11 cellular contexts compared by ENCODE assay signal in the genomic region with DNA sequence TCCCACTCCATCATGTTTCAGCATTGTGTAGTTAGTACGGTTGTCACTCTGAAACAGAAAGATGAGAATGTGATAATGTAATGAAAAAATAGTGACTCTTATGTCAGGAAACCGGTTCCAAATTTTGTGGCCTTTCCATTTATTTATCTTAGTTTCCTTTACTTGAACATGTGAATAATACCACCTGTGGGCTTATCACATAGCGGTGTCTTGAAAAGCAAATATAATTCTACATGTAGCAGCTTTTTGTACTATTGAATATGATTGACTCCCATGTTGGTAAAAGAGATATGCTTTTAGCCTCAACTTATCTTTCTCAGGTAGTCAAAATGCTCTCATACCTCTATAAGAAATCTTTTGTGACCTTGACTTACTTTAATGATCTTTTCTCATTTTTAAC. TPM values are rescaled to one million over a fixed set of nuclear protein-coding genes. Genes with fewer than 3 reads are reported as not detected.
"Had no signal": no experiment of that assay in that cellular context is flagged by ENCODE, and none has a peak within 500 bp of the region (broad histone marks: within the 10 kb centered on the region; RNA-seq: fewer than 3 reads in every experiment).

No MANE protein-coding gene starts in this region.

- H2AFZ ChIP-seq: GM23248, GM23338 had no signal

- H3K9me3 ChIP-seq: HAP-1 had no signal

- ATAC-seq: GM23338, HCT116 had no signal

- FAIRE-seq: H1, H54 had no signal

- H3K4me1 ChIP-seq: HAP-1 had no signal

- H3K27ac ChIP-seq: GM23248 had no signal

- H3K4me2 ChIP-seq: GM23338 had no signal

- H3K9ac ChIP-seq: GM23248 had no signal

- H3K36me3 ChIP-seq: HAP-1 had no signal

- H3K4me3 ChIP-seq: GM23248, GM23338, HAP-1 had no signal

- DNase-seq: GM23248, GOT3, H7, H9, HCEC 1CT, HFFc6 had no signal

- H3K27ac Mint-ChIP-seq: GM23338, H9, HFFc6 had no signal

- H3K4me3 Mint-ChIP-seq: GM23338, H9, HFFc6 had no signal

RNA-seq across cellular contexts. Expression of a gene that starts 12.0 kb away (rescaled TPM):
- total RNA-seq: GM23338, H1, H9 had no signal
- polyA plus RNA-seq: H1 had no signal

RNA-seq across cellular contexts. Expression of a gene that starts 57.2 kb away (rescaled TPM):
- total RNA-seq: GM23338, H1, H7, H9 had no signal
- polyA plus RNA-seq: GM23338, H1 had no signal
